In genomic region chr5:179732412-179732917, GRCh38 we compare ENCODE assay signal across 7 cellular contexts. TPM values are rescaled to one million over a fixed set of nuclear protein-coding genes. Genes with fewer than 3 reads are reported as not detected.
DNase-seq lines count a peak whose midpoint lies in the region; ATAC-seq lines count a peak whose summit lies in the region.

Gene MAML1 (plus strand): TSS chr5:179732822. CDS start chr5:179733113, 291 bp downstream.

- DNase-seq in NCI-H2081 (lab: John Stamatoyannopoulos, UW) = peak; percentile 99 to 100
- DNase-seq in T1000 (lab: John Stamatoyannopoulos, UW) = peak; percentile 99
- peak; percentile 100 for DNase-seq in astrocyte of the hippocampus (ENCODE audit: low read depth, low spot score)
- peak; percentile 99 for DNase-seq in hepatic stellate cell (ENCODE audit: low spot score)
- DNase-seq in renal cortical epithelial cell (ENCODE audit: low read depth) = peak; percentile 99

- peak; percentile 90 for ATAC-seq in GM18508 (IDR thresholded peaks at IDR 0.05; ENCODE audit: insufficient read depth, unreplicated experiment)
- peak; percentile 91 for ATAC-seq in HG03025 (IDR thresholded peaks at IDR 0.05; ENCODE audit: low FRiP score, unreplicated experiment)

RNA-seq across cellular contexts. Expression of gene MAML1, which starts in this region (rescaled TPM):
- 4.2 and 14.5 TPM in 2 replicates for total RNA-seq in renal cortical epithelial cell

Comparison
In these comparisons a context has a peak if more than half of its experiments do, and no peak if none do; other contexts are left out.
1. Peak in every context shown above with its lines: DNase-seq and ATAC-seq.